8 cellular contexts compared by ENCODE assay signal in genomic region chr19:2014731-2015610, GRCh38. TPM values are rescaled to one million over a fixed set of nuclear protein-coding genes. Genes with fewer than 3 reads are reported as not detected.
DNase-seq lines count a peak whose midpoint lies in the region; ATAC-seq lines count a peak whose summit lies in the region.

No MANE protein-coding gene starts in this region.

- CTCF ChIA-PET in activated CD4-positive, alpha-beta T cell treated with anti-CD3 and anti-CD28 coated beads for 36 hours (lab: Charles Lee): no interaction called here

- no peaks in the 10 kb centered on the region for H3K27me3 Mint-ChIP-seq in activated CD4-positive, alpha-beta T cell treated with anti-CD3 and anti-CD28 coated beads for 36 hours
- H3K27me3 Mint-ChIP-seq in T-helper 17 cell: no peaks in the 10 kb centered on the region
- no peaks in the 10 kb centered on the region for H3K27me3 Mint-ChIP-seq in naive thymus-derived CD8-positive, alpha-beta T cell

- peak overlapping the region; percentile 14 for H3K27ac Mint-ChIP-seq in activated CD4-positive, alpha-beta T cell treated with anti-CD3 and anti-CD28 coated beads for 36 hours
- no peak overlapping the region for H3K27ac Mint-ChIP-seq in T-helper 17 cell
- peak overlapping the region in 6 of 10 donors; percentile 41 to 83 (median 64) for H3K27ac Mint-ChIP-seq in naive thymus-derived CD8-positive, alpha-beta T cell

- intact Hi-C loops in activated CD4-positive, alpha-beta T cell treated with anti-CD3 and anti-CD28 coated beads for 36 hours (cut with DNase I, micrococcal nuclease): loop anchor here (1.0 to 5.0 kb wide), 6 partner anchors 67 to 312 kb away; partner anchors contain the start of genes IZUMO4 (in 1 of the 2), LSM7 (in 1 of the 2), MOB3A (in 1 of the 2) and SPPL2B (in 1 of the 2)

- H3K9me3 ChIP-seq in T-helper 17 cell (ENCODE audit: control insufficient read depth, low read length, poor library complexity, severe bottlenecking): no peaks in the 10 kb centered on the region

- H3K4me3 Mint-ChIP-seq in activated CD4-positive, alpha-beta T cell treated with anti-CD3 and anti-CD28 coated beads for 36 hours: peak overlapping the region; percentile 69
- H3K4me3 Mint-ChIP-seq in T-helper 17 cell: peak overlapping the region; percentile 87
- peak overlapping the region; percentile 56 to 87 (median 66) for H3K4me3 Mint-ChIP-seq in naive thymus-derived CD8-positive, alpha-beta T cell

- H3K9me3 Mint-ChIP-seq in activated CD4-positive, alpha-beta T cell treated with anti-CD3 and anti-CD28 coated beads for 36 hours (ENCODE audit: low read depth): no peaks in the 10 kb centered on the region
- no peaks in the 10 kb centered on the region for H3K9me3 Mint-ChIP-seq in naive thymus-derived CD8-positive, alpha-beta T cell

- peak; percentile 56 for DNase-seq in activated CD4-positive, alpha-beta T cell treated with anti-CD3 and anti-CD28 coated beads for 36 hours
- DNase-seq in activated CD4-positive, alpha-beta T cell treated with anti-CD3 and anti-CD28 coated beads, Interleukin-2, amount 50 U/mL, for 4 hours: no peak
- DNase-seq in T-helper 17 cell: peak in 2 of 3 donors; percentile 19 to 47
- peak; percentile 9 for DNase-seq in epidermal melanocyte (ENCODE audit: insufficient read length, low spot score)
- DNase-seq in naive thymus-derived CD8-positive, alpha-beta T cell: peak in 5 of 10 donors; percentile 35 to 47 (median 37)
- DNase-seq in NCI-H510A (lab: John Stamatoyannopoulos, UW): no peak
- no peak for DNase-seq in NCI-H526 treated with DMSO at 0.1 percent for 48 hours (lab: John Stamatoyannopoulos, UW)

- POLR2A ChIA-PET in activated CD4-positive, alpha-beta T cell treated with anti-CD3 and anti-CD28 coated beads for 36 hours (lab: Charles Lee): no interaction called here
- POLR2A ChIA-PET in naive thymus-derived CD8-positive, alpha-beta T cell (lab: Charles Lee): interaction anchor here (2.3 kb wide), 1 partner anchor 37 kb away, joined by 6 read pairs; no protein-coding TSS in a partner anchor

- ATAC-seq in activated CD4-positive, alpha-beta T cell treated with anti-CD3 and anti-CD28 coated beads for 36 hours: peak; percentile 31
- ATAC-seq in T-helper 17 cell: peak; percentile 55
- peak; percentile 61 to 74 for ATAC-seq in naive thymus-derived CD8-positive, alpha-beta T cell
- ATAC-seq in HG03108 (IDR thresholded peaks at IDR 0.05; ENCODE audit: unreplicated experiment): no peak

- H3K36me3 Mint-ChIP-seq in activated CD4-positive, alpha-beta T cell treated with anti-CD3 and anti-CD28 coated beads for 36 hours (ENCODE audit: low read depth): peaks cover 15% of the 10 kb centered on the region
- H3K36me3 Mint-ChIP-seq in T-helper 17 cell (ENCODE audit: low read depth): no peaks in the 10 kb centered on the region
- H3K36me3 Mint-ChIP-seq in naive thymus-derived CD8-positive, alpha-beta T cell: peaks cover 0 to 13% (median 6%) of the 10 kb centered on the region in 3 donors

- H3K4me1 Mint-ChIP-seq in activated CD4-positive, alpha-beta T cell treated with anti-CD3 and anti-CD28 coated beads for 36 hours: peaks cover 21% of the 10 kb centered on the region
- peaks cover 24% of the 10 kb centered on the region for H3K4me1 Mint-ChIP-seq in T-helper 17 cell
- H3K4me1 Mint-ChIP-seq in naive thymus-derived CD8-positive, alpha-beta T cell: peaks cover 13 to 46% (median 29%) of the 10 kb centered on the region in 4 donors

RNA-seq across cellular contexts. Expression of gene BTBD2, which starts 0.5 kb away (rescaled TPM):
- total RNA-seq in activated CD4-positive, alpha-beta T cell treated with anti-CD3 and anti-CD28 coated beads for 36 hours: 10 to 100 TPM; 46.7 to 61.8 TPM
- total RNA-seq in T-helper 17 cell: 10 to 100 TPM; 53.4 to 64.6 TPM
- total RNA-seq in naive thymus-derived CD8-positive, alpha-beta T cell: 10 to 100 TPM; 58.0 to 64.1 TPM
- polyA plus RNA-seq in naive thymus-derived CD8-positive, alpha-beta T cell: 1 to 10 TPM; 3.2 to 7.3 (median 4.8) TPM

RNA-seq across cellular contexts. Expression of gene MKNK2, which starts 36.1 kb away (rescaled TPM):
- 100 to 1,000 TPM; 139 to 155 TPM for total RNA-seq in activated CD4-positive, alpha-beta T cell treated with anti-CD3 and anti-CD28 coated beads for 36 hours
- 100 to 1,000 TPM; 256 to 288 TPM for total RNA-seq in T-helper 17 cell
- total RNA-seq in naive thymus-derived CD8-positive, alpha-beta T cell: 100 to 1,000 TPM; 171 to 176 TPM
- polyA plus RNA-seq in naive thymus-derived CD8-positive, alpha-beta T cell: 10 to 100 TPM; 26.1 to 47.1 (median 30.2) TPM

Comparison
In these comparisons a context has a peak if more than half of its experiments do, and no peak if none do; other contexts are left out.
1. DNase-seq: peak in activated CD4-positive, alpha-beta T cell treated with anti-CD3 and anti-CD28 coated beads for 36 hours (single experiment), T-helper 17 cell (2 of 3) and epidermal melanocyte (single experiment); none in activated CD4-positive, alpha-beta T cell treated with anti-CD3 and anti-CD28 coated beads, Interleukin-2, amount 50 U/mL, for 4 hours (0 of 2), NCI-H510A (single experiment) and NCI-H526 treated with DMSO at 0.1 percent for 48 hours (single experiment).
2. Peak in every context shown above with its lines, with median percentiles within 50 percentile points of each other: H3K4me3 Mint-ChIP-seq.